24 cellular contexts compared by ENCODE assay signal in genomic region chr4:36338973-36339372, GRCh38. TPM values are rescaled to one million over a fixed set of nuclear protein-coding genes. Genes with fewer than 3 reads are reported as not detected.
DNase-seq lines count a peak whose midpoint lies in the region; ATAC-seq, FAIRE-seq and TF ChIP-seq lines count a peak whose summit lies in the region.
"Had no signal": no experiment of that assay in that cellular context is flagged by ENCODE, and none has a peak within 500 bp of the region (broad histone marks: within the 10 kb centered on the region; RNA-seq: fewer than 3 reads in every experiment).

No MANE protein-coding gene starts in this region.

- TF ChIP-seq RAD21 in A549 (conservative IDR thresholded peaks at IDR 0.05 in 1 of 2, IDR thresholded peaks at IDR 0.05 in 1 of 2), result no peak

- H3K27ac Mint-ChIP-seq in T-helper 17 cell, result no peak overlapping the region
- H3K27ac Mint-ChIP-seq: B cell; CD4-positive, alpha-beta T cell; CD8-positive, alpha-beta T cell had no signal

- CTCF ChIA-PET in A549 (lab: Yijun Ruan, JAX), result no interaction called here

- no peaks in the 10 kb centered on the region for H3K36me3 Mint-ChIP-seq in T-helper 17 cell (ENCODE audit: low read depth)
- H3K36me3 Mint-ChIP-seq: CD8-positive, alpha-beta T cell had no signal

- ATAC-seq in A549 (no peak), HG02571 (IDR thresholded peaks at IDR 0.05; ENCODE audit: unreplicated experiment) (no peak), T-helper 17 cell (no peak)
- ATAC-seq: CD8-positive, alpha-beta T cell had no signal

- H3K4me1 ChIP-seq in A549, result no peaks in the 10 kb centered on the region
- H3K4me1 ChIP-seq: Caco-2 had no signal

- DNase-seq in A549 (ENCODE audit: low read depth in 1 of 2, low spot score in 1 of 2) (no peak), GM19239 (ENCODE audit: insufficient read length, low spot score) (no peak), GM19238 (ENCODE audit: insufficient read length, low spot score) (no peak), retina (no peak), T-helper 17 cell (no peak)
- DNase-seq: 8988T; AML-193; Caco-2; Calu3; CD4-positive, alpha-beta T cell; CD8-positive, alpha-beta T cell; DMS79 treated with DMSO at 0.1 percent for 48 hours; GF-D8 had no signal

- POLR2A ChIA-PET in A549 (lab: Yijun Ruan, JAX), result no interaction called here

- H3K27ac ChIP-seq in A549, result no peak overlapping the region
- peak overlapping the region; percentile 7; the same call in 1 of the 2 replicates for H3K27ac ChIP-seq in VCaP
- H3K27ac ChIP-seq: BLaER1 treated with 17β-estradiol and CSF1 and Interleukin-3, amounts not matched to agents 10 nM and 100 nM; C4-2B had no signal

- H3K4me2 ChIP-seq in A549, result no peak overlapping the region

- H3K27me3 Mint-ChIP-seq in T-helper 17 cell, result no peaks in the 10 kb centered on the region
- H3K27me3 Mint-ChIP-seq: B cell; CD4-positive, alpha-beta T cell had no signal

- FAIRE-seq in A549 (lab: Jason Lieb, UNC), result no peak
- FAIRE-seq in GM19239 (lab: Jason Lieb, UNC), result peak; percentile 56
- peak; percentile 17 for FAIRE-seq in islet of Langerhans (lab: Jason Lieb, UNC)
- FAIRE-seq: A204.1, D721Med, G401.6, GM12891 had no signal

- no peak for TF ChIP-seq EP300 in A549 (IDR thresholded peaks at IDR 0.05)

- no peak for TF ChIP-seq POLR2A in A549 (IDR thresholded peaks at IDR 0.05; ENCODE audit: low read length)

- H3K9me3 ChIP-seq in A549 (no peaks in the 10 kb centered on the region), T-helper 17 cell (ENCODE audit: control insufficient read depth, low read length, poor library complexity, severe bottlenecking) (no peaks in the 10 kb centered on the region)
- H3K9me3 ChIP-seq: Caco-2 had no signal

- no peak for TF ChIP-seq CTCF in A549 (IDR thresholded peaks at IDR 0.05)
- no peak for TF ChIP-seq CTCF in VCaP (conservative IDR thresholded peaks at IDR 0.05)

- H3K4me3 Mint-ChIP-seq in T-helper 17 cell, result no peak overlapping the region
- H3K4me3 Mint-ChIP-seq: B cell; CD4-positive, alpha-beta T cell; CD8-positive, alpha-beta T cell had no signal

- WGBS in A549 (ENCODE audit: missing lambda C conversion rate), result 21% methylated on average over 3 of the region's 3 CpGs

- H3K4me1 Mint-ChIP-seq in T-helper 17 cell, result peaks cover 14% of the 10 kb centered on the region

- no peak overlapping the region for H3K4me3 ChIP-seq in A549
- H3K4me3 ChIP-seq: BLaER1 treated with 17β-estradiol and CSF1 and Interleukin-3, amounts not matched to agents 10 nM and 100 nM had no signal

TF ChIP-seq in A549, 52 proteins besides CTCF, POLR2A, EP300 and RAD21:
- peak; percentile 49 for TF ChIP-seq MAFK (IDR thresholded peaks at IDR 0.05; ENCODE audit: partially characterized antibody)
- TF ChIP-seq, protein P1, sequence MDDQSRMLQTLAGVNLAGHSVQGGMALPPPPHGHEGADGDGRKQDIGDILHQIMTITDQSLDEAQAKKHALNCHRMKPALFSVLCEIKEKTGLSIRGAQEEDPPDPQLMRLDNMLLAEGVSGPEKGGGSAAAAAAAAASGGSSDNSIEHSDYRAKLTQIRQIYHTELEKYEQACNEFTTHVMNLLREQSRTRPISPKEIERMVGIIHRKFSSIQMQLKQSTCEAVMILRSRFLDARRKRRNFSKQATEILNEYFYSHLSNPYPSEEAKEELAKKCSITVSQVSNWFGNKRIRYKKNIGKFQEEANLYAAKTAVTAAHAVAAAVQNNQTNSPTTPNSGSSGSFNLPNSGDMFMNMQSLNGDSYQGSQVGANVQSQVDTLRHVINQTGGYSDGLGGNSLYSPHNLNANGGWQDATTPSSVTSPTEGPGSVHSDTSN (IDR thresholded peaks at IDR 0.05), result no peak
- no peak for TF ChIP-seq PHF8 (IDR thresholded peaks at IDR 0.05; ENCODE audit: borderline replicate concordance, low read depth)
TF ChIP-seq in A549: peak in this region for 1.

RNA-seq across cellular contexts. Expression of gene DTHD1, which starts 57.6 kb away (rescaled TPM):
- polyA plus RNA-seq in A549 (2011; rRNA removed) (not detected in 2 replicates), A549 (2017; fragmentation: RNase III; extraction: RNeasy Plus Mini Kit Qiagen cat#74134 plus additional on column Dnase treatment) (not detected in 3 replicates)
- polyA plus RNA-seq in A549 (2012; cell fraction: cytosol; rRNA removed), result not detected in 2 replicates
- not detected in 2 replicates for polyA plus RNA-seq in A549 (2012; cell fraction: nucleus; rRNA removed)
- not detected in 2 replicates for polyA minus RNA-seq in A549 (2011; rRNA and poly(A)+ RNA removed)
- under 1 TPM; 0.22 to 0.52 TPM for total RNA-seq in T-helper 17 cell
- total RNA-seq: B cell, Caco-2, Calu3 had no signal
- polyA plus RNA-seq: BJ had no signal
